Comparison of ENCODE assay signal across 19 cellular contexts in the genomic region with DNA sequence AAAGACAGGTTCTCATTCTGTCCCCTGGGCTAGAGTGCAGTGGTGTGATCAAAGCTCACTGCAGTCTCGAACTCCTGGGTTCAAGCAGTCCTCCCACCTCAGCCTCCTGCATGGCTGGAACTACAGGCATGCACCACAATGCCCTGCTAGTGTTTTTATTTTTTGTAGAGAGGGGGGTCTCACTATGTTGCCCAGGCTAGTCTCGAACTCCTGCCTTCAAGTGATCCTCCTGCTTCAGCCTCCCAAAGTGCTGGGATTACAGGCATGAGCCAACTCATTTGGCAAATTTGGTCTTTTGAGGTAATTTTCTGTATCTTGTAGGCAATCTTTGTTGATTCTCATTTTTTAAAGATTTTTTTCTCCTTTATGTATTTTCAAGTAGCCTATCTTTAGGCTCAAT.
DNase-seq lines count a peak whose midpoint lies in the region; FAIRE-seq and TF ChIP-seq lines count a peak whose summit lies in the region.
"Had no signal": no experiment of that assay in that cellular context is flagged by ENCODE, and none has a peak within 500 bp of the region (broad histone marks: within the 10 kb centered on the region; RNA-seq: fewer than 3 reads in every experiment).

No MANE protein-coding gene starts in this region.

- intact Hi-C loops in transverse colon (cut with DNase I; ENCODE audit: low total_unique reads), result no loop called here

- POLR2A ChIA-PET in H1 (lab: Charles Lee; ENCODE audit: partially characterized antibody), result interaction anchor here (0.9 to 1.6 kb wide), 3 partner anchors 10 to 79 kb away, joined by 3 to 6 read pairs (median 5); no protein-coding TSS in a partner anchor

- H2BK12ac ChIP-seq in H1 (ENCODE audit: low read depth, low read length) (no peak overlapping the region), neuronal stem cell (ENCODE audit: low read length) (no peak overlapping the region)

- peak overlapping the region; percentile 80; the same call in 1 of the 2 replicates for H2BK20ac ChIP-seq in H1 (ENCODE audit: low read length)

- H3K4me1 ChIP-seq in Karpas-422 (ENCODE audit: low read length) (peaks cover 40% of the 10 kb centered on the region), H1 (replicated peaks in 1 of 4; ENCODE audit: control insufficient read depth in 3 of 4, insufficient read depth in 4 of 4, low read length in 3 of 4) (peaks cover 5 to 12% (median 7%) of the 10 kb centered on the region in 4 experiments; a peak in 5 of 7 replicates), neuronal stem cell (ENCODE audit: control insufficient read depth in 2 of 2, insufficient read depth in 1 of 2, low read depth in 1 of 2, low read length in 2 of 2) (peaks cover 0 to 2% of the 10 kb centered on the region in 2 donors), transverse colon (no peaks in the 10 kb centered on the region)
- H3K4me1 ChIP-seq: BE2C, BLaER1 had no signal

- H3K9me2 ChIP-seq in Karpas-422 (replicated peaks; ENCODE audit: insufficient read depth, low read length), result no peaks in the 10 kb centered on the region

- H4K8ac ChIP-seq in H1 (ENCODE audit: extremely low read depth, insufficient read depth, low read length) (no peak overlapping the region), neuronal stem cell (ENCODE audit: low read depth, low read length) (no peak overlapping the region)

- H3K14ac ChIP-seq in H1 (ENCODE audit: insufficient read length) (no peak overlapping the region), neuronal stem cell (ENCODE audit: low read length) (no peak overlapping the region)

- 77% methylated on average over 2 of the region's 2 CpGs; no CpG with 5 or more reads in 1 of the 2 experiments for WGBS in H1 (ENCODE audit: extremely low coverage in 1 of 2, insufficient coverage in 1 of 2, insufficient read length in 1 of 2, insufficient replicate concordance in 2 of 2, low coverage in 1 of 2, low lambda C conversion rate in 2 of 2, missing lambda C conversion rate in 1 of 2), 2 experiments
- WGBS in neuronal stem cell (ENCODE audit: extremely low coverage in 2 of 2, insufficient read length in 2 of 2, insufficient replicate concordance in 1 of 2), 2 donors, result no CpG with 5 or more reads among the region's 2 CpGs
- WGBS in transverse colon (ENCODE audit: low coverage in 1 of 2), 2 donors, result 82 to 89% methylated on average over 1 to 2 of the region's 2 CpGs

- H3K9me3 ChIP-seq in Karpas-422 (ENCODE audit: low read length), result peaks cover 29% of the 10 kb centered on the region
- H3K9me3 ChIP-seq in H1 (ENCODE audit: insufficient read depth in 2 of 2, low read depth in 1 of 2, low read length in 1 of 2), result peaks cover 3 to 8% of the 10 kb centered on the region in 2 experiments; a peak in 1 of 4 replicates
- H3K9me3 ChIP-seq in neuronal stem cell (replicated peaks in 1 of 2; ENCODE audit: control insufficient read depth in 2 of 2, insufficient read depth in 1 of 2, low read depth in 1 of 2, low read length in 2 of 2), result peaks cover 0 to 52% of the 10 kb centered on the region in 2 donors
- H3K9me3 ChIP-seq in transverse colon, result peaks cover 29 to 31% of the 10 kb centered on the region in 2 donors
- H3K9me3 ChIP-seq: BE2C had no signal

- H3K23me2 ChIP-seq in H1 (ENCODE audit: low read depth, low read length), result no peaks in the 10 kb centered on the region

- TF ChIP-seq CTCF in H1 (IDR thresholded peaks at IDR 0.05; ENCODE audit: control extremely low read depth in 1 of 3, insufficient read depth in 1 of 3, low read depth in 1 of 3, low read length in 3 of 3) (no peak), transverse colon (IDR thresholded peaks at IDR 0.05) (no peak)

- H3K18ac ChIP-seq in H1 (ENCODE audit: extremely low read depth, low read length) (no peak overlapping the region), neuronal stem cell (ENCODE audit: low read length) (no peak overlapping the region)

- H3K79me2 ChIP-seq in Karpas-422 (ENCODE audit: low read length), result no peaks in the 10 kb centered on the region
- no peaks in the 10 kb centered on the region for H3K79me2 ChIP-seq in H1 (ENCODE audit: control insufficient read depth in 1 of 2, insufficient read depth in 2 of 2, low read length in 2 of 2)

- H4K91ac ChIP-seq in H1 (replicated peaks; ENCODE audit: insufficient read length, low read length), result no peak overlapping the region
- H4K91ac ChIP-seq in neuronal stem cell (ENCODE audit: low read depth, low read length, poor library complexity), result no peak overlapping the region

- no peaks in the 10 kb centered on the region for H3K79me1 ChIP-seq in H1 (ENCODE audit: low read depth, low read length)
- H3K79me1 ChIP-seq in neuronal stem cell (ENCODE audit: low read depth, low read length), result no peaks in the 10 kb centered on the region

- H3K36me3 ChIP-seq in Karpas-422 (ENCODE audit: insufficient read depth, low read length) (no peaks in the 10 kb centered on the region; the same call in 1 of the 2 replicates), H1 (ENCODE audit: control insufficient read depth in 2 of 4, insufficient read depth in 4 of 4, low read length in 3 of 4) (peaks cover 0 to 4% (median 0%) of the 10 kb centered on the region in 4 experiments; a peak in 1 of 8 replicates), neuronal stem cell (replicated peaks in 1 of 2; ENCODE audit: control insufficient read depth in 2 of 2, insufficient read depth in 2 of 2, low read length in 2 of 2) (no peaks in the 10 kb centered on the region), transverse colon (no peaks in the 10 kb centered on the region)
- H3K36me3 ChIP-seq: BE2C, BLaER1 had no signal

- H4K5ac ChIP-seq in H1 (ENCODE audit: insufficient read length, low read depth, low read length), result no peak overlapping the region

- no peaks in the 10 kb centered on the region for H4K20me1 ChIP-seq in Karpas-422 (ENCODE audit: insufficient read depth, low read depth, low read length)
- H4K20me1 ChIP-seq in H1 (replicated peaks in 1 of 2; ENCODE audit: control insufficient read depth in 1 of 2, insufficient read depth in 2 of 2, low read length in 2 of 2), result no peaks in the 10 kb centered on the region
- H4K20me1 ChIP-seq: BLaER1 had no signal

- H2BK120ac ChIP-seq in H1 (replicated peaks; ENCODE audit: low read depth, low read length), result no peak overlapping the region
- H2BK120ac ChIP-seq in neuronal stem cell (ENCODE audit: low read depth, low read length), result no peak overlapping the region

- DNase-seq in Karpas-422, result no peak
- DNase-seq in H1 (ENCODE audit: low read depth in 1 of 2, low spot score in 2 of 2), result no peak
- DNase-seq in neuronal stem cell (ENCODE audit: low spot score), result no peak
- no peak for DNase-seq in transverse colon
- no peak for DNase-seq in NCI-H526 (lab: John Stamatoyannopoulos, UW)
- DNase-seq in GDM1 (lab: John Stamatoyannopoulos, UW), result no peak
- DNase-seq: 8988T; C1 segment of cervical spinal cord; CD4-positive, alpha-beta memory T cell; CD4-positive, CD25-positive, alpha-beta regulatory T cell; CD8-positive, alpha-beta memory T cell; DMS153; DMS79; DND-41; GF-D8 had no signal

- no peak overlapping the region for H2AK5ac ChIP-seq in H1 (ENCODE audit: low read depth, low read length)
- peak overlapping the region; percentile 70 for H2AK5ac ChIP-seq in neuronal stem cell (ENCODE audit: low read depth, low read length)

- peak overlapping the region; percentile 48; the same call in 1 of the 2 replicates for H2BK5ac ChIP-seq in H1 (ENCODE audit: low read depth, low read length)
- H2BK5ac ChIP-seq in neuronal stem cell (ENCODE audit: low read length), result no peak overlapping the region

- TF ChIP-seq EP300 in H1 (IDR thresholded peaks at IDR 0.05; ENCODE audit: borderline replicate concordance in 1 of 2, low read depth in 2 of 2, low read length in 2 of 2), result no peak
- no peak for TF ChIP-seq EP300 in transverse colon (IDR thresholded peaks at IDR 0.05; ENCODE audit: low read depth)

- H3K56ac ChIP-seq in H1 (replicated peaks; ENCODE audit: insufficient read length, low read depth, low read length), result no peak overlapping the region

- in situ Hi-C loops in transverse colon (cut with MboI; ENCODE audit: low pct_ligation_motif_present in 1 of 4, low pct_unique_long_range_greater_than_20kb in 1 of 4, low sequenced_read_pairs in 3 of 4), result no loop called here

- CTCF ChIA-PET in H1 (lab: Charles Lee; ENCODE audit: partially characterized antibody), result interaction anchor here (0.6 to 4.3 kb wide), 35 partner anchors 8 to 201 kb away, joined by 3 to 20 read pairs (median 5); no protein-coding TSS in a partner anchor

- FAIRE-seq in H1 (lab: Jason Lieb, UNC), result no peak
- FAIRE-seq: GM12891, GM19239 had no signal

- H2BK15ac ChIP-seq in H1 (ENCODE audit: low read length), result no peak overlapping the region
- H2BK15ac ChIP-seq in neuronal stem cell (ENCODE audit: low read length), result no peak overlapping the region

- no peak overlapping the region for H3K23ac ChIP-seq in H1 (ENCODE audit: insufficient read length)
- no peak overlapping the region for H3K23ac ChIP-seq in neuronal stem cell (ENCODE audit: low read depth, low read length, poor library complexity)

- H3K4me3 ChIP-seq in Karpas-422 (ENCODE audit: low read length) (no peak overlapping the region), H1 (ENCODE audit: extremely low read depth in 1 of 4, insufficient read depth in 2 of 4, low read depth in 3 of 4, low read length in 4 of 4) (no peak overlapping the region), neuronal stem cell (ENCODE audit: low read length in 2 of 2) (peak overlapping the region in 1 of 2 donors; percentile 36), transverse colon (no peak overlapping the region)
- H3K4me3 ChIP-seq: BLaER1 had no signal

- H3K4ac ChIP-seq in H1 (replicated peaks; ENCODE audit: insufficient read length, low read depth, low read length) (no peak overlapping the region), neuronal stem cell (ENCODE audit: low read length) (no peak overlapping the region)

- TF ChIP-seq POLR2A in H1 (IDR thresholded peaks at IDR 0.05; ENCODE audit: control extremely low read depth in 1 of 2, low read depth in 2 of 2, low read length in 2 of 2) (no peak), transverse colon (IDR thresholded peaks at IDR 0.05) (no peak)

- no peaks in the 10 kb centered on the region for H3K27me3 ChIP-seq in Karpas-422 (ENCODE audit: low read length)
- no peaks in the 10 kb centered on the region for H3K27me3 ChIP-seq in H1 (replicated peaks in 1 of 4; ENCODE audit: control insufficient read depth in 3 of 4, extremely low read depth in 1 of 4, insufficient read depth in 3 of 4, low read length in 3 of 4)
- no peaks in the 10 kb centered on the region for H3K27me3 ChIP-seq in neuronal stem cell (ENCODE audit: control insufficient read depth in 3 of 3, insufficient read depth in 3 of 3, low read depth in 1 of 3, low read length in 3 of 3)
- H3K27me3 ChIP-seq in transverse colon, result no peaks in the 10 kb centered on the region
- H3K27me3 ChIP-seq: BE2C, BLaER1 had no signal

- H3K4me2 ChIP-seq in Karpas-422 (ENCODE audit: low read depth, low read length, poor library complexity, severe bottlenecking) (no peak overlapping the region), H1 (ENCODE audit: insufficient read depth in 1 of 2, low read depth in 2 of 2, low read length in 2 of 2) (no peak overlapping the region), neuronal stem cell (ENCODE audit: insufficient read depth, low read length, poor library complexity, severe bottlenecking) (no peak overlapping the region)
- H3K4me2 ChIP-seq: BLaER1 had no signal

- no peak overlapping the region for H2AFZ ChIP-seq in Karpas-422 (ENCODE audit: low read length)
- H2AFZ ChIP-seq in H1 (ENCODE audit: low read length), result no peak overlapping the region
- H2AFZ ChIP-seq in neuronal stem cell (ENCODE audit: low read length), result no peak overlapping the region

- H3K27ac ChIP-seq in Karpas-422 (ENCODE audit: low read length), result peak overlapping the region; percentile 51
- H3K27ac ChIP-seq in H1 (ENCODE audit: low read depth, low read length), result no peak overlapping the region
- no peak overlapping the region for H3K27ac ChIP-seq in neuronal stem cell (replicated peaks; ENCODE audit: low read length)
- H3K27ac ChIP-seq in transverse colon, result no peak overlapping the region
- H3K27ac ChIP-seq: BLaER1 had no signal

- H3K9ac ChIP-seq in Karpas-422 (ENCODE audit: low read length) (no peak overlapping the region), H1 (replicated peaks in 1 of 4; ENCODE audit: extremely low read depth in 1 of 4, low read depth in 3 of 4, low read length in 3 of 4) (no peak overlapping the region), neuronal stem cell (ENCODE audit: low read depth, low read length, poor library complexity) (no peak overlapping the region)
- H3K9ac ChIP-seq: BLaER1 had no signal

- TF ChIP-seq RAD21 in H1 (IDR thresholded peaks at IDR 0.05 in 1 of 2, conservative IDR thresholded peaks at IDR 0.05 in 1 of 2; ENCODE audit: low read depth in 2 of 2, low read length in 2 of 2), result no peak
